ENCODE assay signal across 16 cellular contexts in genomic region chr7:87001214-87001613, GRCh38. TPM values are rescaled to one million over a fixed set of nuclear protein-coding genes. Genes with fewer than 3 reads are reported as not detected.
DNase-seq lines count a peak whose midpoint lies in the region; TF ChIP-seq lines count a peak whose summit lies in the region.
"Had no signal": no experiment of that assay in that cellular context is flagged by ENCODE, and none has a peak within 500 bp of the region (broad histone marks: within the 10 kb centered on the region; RNA-seq: fewer than 3 reads in every experiment).

No MANE protein-coding gene starts in this region.

- H2BK12ac ChIP-seq in mesenchymal stem cell (ENCODE audit: low read length in 2 of 2), result no peak overlapping the region

- CTCF ChIA-PET in mammary epithelial cell (lab: Charles Lee; ENCODE audit: low non-redundant PET), result interaction anchor here (0.6 kb wide), 1 partner anchor 25 kb away, joined by 3 read pairs; no protein-coding TSS in a partner anchor

- H2BK15ac ChIP-seq in mesenchymal stem cell (ENCODE audit: low read depth, poor library complexity, severe bottlenecking), result no peak overlapping the region

- no peak for TF ChIP-seq EP300 in tibial nerve (IDR thresholded peaks at IDR 0.05)

- BruUV-seq in mammary epithelial cell (replicated peaks; lab: Mats Ljungman, UMichigan), result no TSS peak

- H2AK5ac ChIP-seq in mesenchymal stem cell (ENCODE audit: low read length, severe bottlenecking), result no peak overlapping the region

- no peaks in the 10 kb centered on the region for H3K79me2 ChIP-seq in mammary epithelial cell (ENCODE audit: insufficient read depth, low read length)

- no peak overlapping the region for H2BK120ac ChIP-seq in mesenchymal stem cell (ENCODE audit: low read depth, low read length)

- H2AFZ ChIP-seq in mammary epithelial cell (ENCODE audit: low read depth, low read length) (no peak overlapping the region), mesenchymal stem cell (ENCODE audit: low read depth, low read length) (no peak overlapping the region)
- H2AFZ ChIP-seq: neural progenitor cell had no signal

- intact Hi-C loops in mammary epithelial cell (cut with micrococcal nuclease), result no loop called here
- intact Hi-C loops in testis (cut with DNase I; ENCODE audit: low total_unique reads), result no loop called here

- DNase-seq in AG10803 (ENCODE audit: low read depth) (peak; percentile 64), MG63 (peak; percentile 38), mammary epithelial cell (peak; percentile 2), mesenchymal stem cell (peak; percentile 22), testis (no peak), tibial nerve (ENCODE audit: low spot score in 2 of 2) (no peak)
- no peak for DNase-seq in stimulated activated CD4-positive, alpha-beta T cell treated with anti-CD3 and anti-CD28 coated beads, Interleukin-4, amount 100 ng/mL, for 1 hour
- DNase-seq in effector CD8-positive, alpha-beta T cell (lab: John Stamatoyannopoulos, UW), result no peak
- DNase-seq: activated CD4-positive, alpha-beta T cell treated with anti-CD3 and anti-CD28 coated beads for 4 hours; NCI-H2029 treated with DMSO at 0.1 percent for 48 hours; NCI-H82; sigmoid colon; stimulated activated naive B cell treated with anti-CD40 and anti-IgM and Interleukin-4, amounts not matched to agents 10 μg/mL and 1 μg/mL and 100 μg/mL, for 72 hours had no signal

- no peak overlapping the region for H2BK5ac ChIP-seq in mesenchymal stem cell (ENCODE audit: low read depth, low read length, poor library complexity, severe bottlenecking)

- no peak overlapping the region for H3K14ac ChIP-seq in mesenchymal stem cell (ENCODE audit: low read length in 2 of 2)

- dilution Hi-C loops in mammary epithelial cell (cut with HindIII; ENCODE audit: low sequenced_read_pairs), result no loop called here

- no peak for TF ChIP-seq POLR2A in testis (IDR thresholded peaks at IDR 0.05)
- TF ChIP-seq POLR2A in tibial nerve (IDR thresholded peaks at IDR 0.05), result no peak

- no peak overlapping the region for H3K27ac ChIP-seq in mammary epithelial cell (ENCODE audit: insufficient read depth, low read depth, low read length)
- no peak overlapping the region for H3K27ac ChIP-seq in mesenchymal stem cell (ENCODE audit: low read length, poor library complexity, severe bottlenecking)
- no peak overlapping the region for H3K27ac ChIP-seq in testis
- H3K27ac ChIP-seq in tibial nerve, result no peak overlapping the region
- H3K27ac ChIP-seq: coronary artery, neural progenitor cell had no signal

- TF ChIP-seq CTCF in AG10803 (conservative IDR thresholded peaks at IDR 0.05; ENCODE audit: low read length), result no peak
- TF ChIP-seq CTCF in mammary epithelial cell (conservative IDR thresholded peaks at IDR 0.05 in 1 of 2, IDR thresholded peaks at IDR 0.05 in 1 of 2; ENCODE audit: extremely low read depth in 1 of 2, insufficient read depth in 1 of 2, low read depth in 1 of 2, low read length in 2 of 2), result no peak
- TF ChIP-seq CTCF in testis (IDR thresholded peaks at IDR 0.05), result no peak
- no peak for TF ChIP-seq CTCF in tibial nerve (IDR thresholded peaks at IDR 0.05)

- no peaks in the 10 kb centered on the region for H3K4me1 ChIP-seq in mammary epithelial cell (ENCODE audit: insufficient read depth, low read length)
- H3K4me1 ChIP-seq in mesenchymal stem cell (ENCODE audit: control insufficient read depth, insufficient read depth, low read depth, low read length), result no peaks in the 10 kb centered on the region
- peaks cover 11% of the 10 kb centered on the region for H3K4me1 ChIP-seq in testis
- peaks cover 0 to 26% (median 7%) of the 10 kb centered on the region in 4 donors for H3K4me1 ChIP-seq in tibial nerve

- no peak overlapping the region for H4K91ac ChIP-seq in mesenchymal stem cell (ENCODE audit: low read length)

- H3K4ac ChIP-seq in mesenchymal stem cell (ENCODE audit: low read depth in 1 of 2, low read length in 2 of 2), result no peak overlapping the region

- H3K9ac ChIP-seq in mammary epithelial cell (ENCODE audit: insufficient read depth, low read length), result no peak overlapping the region
- H3K9ac ChIP-seq in mesenchymal stem cell (ENCODE audit: low read length), result peak overlapping the region; percentile 25
- H3K9ac ChIP-seq: neural progenitor cell had no signal

- no peaks in the 10 kb centered on the region for H4K20me1 ChIP-seq in mammary epithelial cell (ENCODE audit: insufficient read depth, low read length)

- in situ Hi-C loops in mammary epithelial cell (cut with MboI; ENCODE audit: low sequenced_read_pairs in 2 of 2), result no loop called here

- H3K4me2 ChIP-seq in mammary epithelial cell (ENCODE audit: insufficient read depth, low read depth, low read length), result no peak overlapping the region
- H3K4me2 ChIP-seq in mesenchymal stem cell (ENCODE audit: low read length, poor library complexity, severe bottlenecking), result no peak overlapping the region
- H3K4me2 ChIP-seq: neural progenitor cell had no signal

- H3K9me3 ChIP-seq in MG63 (no peaks in the 10 kb centered on the region), mammary epithelial cell (replicated peaks; ENCODE audit: insufficient read depth, low read length) (no peaks in the 10 kb centered on the region), mesenchymal stem cell (ENCODE audit: control insufficient read depth, low read length) (no peaks in the 10 kb centered on the region), testis (no peaks in the 10 kb centered on the region), tibial nerve (no peaks in the 10 kb centered on the region)
- H3K9me3 ChIP-seq: esophagus muscularis mucosa, sigmoid colon had no signal

- WGBS in mammary epithelial cell (ENCODE audit: low coverage, missing lambda C conversion rate), result 0% methylated on average over 2 of the region's 2 CpGs
- WGBS in mesenchymal stem cell, result 54% methylated on average over 2 of the region's 2 CpGs
- WGBS in testis, 2 donors, result 71 to 76% methylated on average over 2 of the region's 2 CpGs
- WGBS in tibial nerve, 2 donors, result 65 to 79% methylated on average over 2 of the region's 2 CpGs

- H3K79me1 ChIP-seq in mesenchymal stem cell (replicated peaks; ENCODE audit: low read length, poor library complexity, severe bottlenecking), result no peaks in the 10 kb centered on the region

- H3K23ac ChIP-seq in mesenchymal stem cell (ENCODE audit: low read length in 2 of 2), result no peak overlapping the region

- H3K27me3 ChIP-seq in MG63, result no peaks in the 10 kb centered on the region
- H3K27me3 ChIP-seq in mammary epithelial cell (ENCODE audit: insufficient read depth, low read length), result peaks cover 2% of the 10 kb centered on the region
- H3K27me3 ChIP-seq in mesenchymal stem cell (ENCODE audit: control insufficient read depth in 1 of 2, insufficient read depth in 1 of 2, low read length in 2 of 2), result no peaks in the 10 kb centered on the region
- H3K27me3 ChIP-seq in testis, result no peaks in the 10 kb centered on the region
- H3K27me3 ChIP-seq in tibial nerve, result no peaks in the 10 kb centered on the region
- H3K27me3 ChIP-seq: esophagus muscularis mucosa, neural progenitor cell, sigmoid colon had no signal

- H3K18ac ChIP-seq in mesenchymal stem cell (ENCODE audit: low read depth in 1 of 2, low read length in 2 of 2), result no peak overlapping the region

- no peaks in the 10 kb centered on the region for H3K36me3 ChIP-seq in MG63
- H3K36me3 ChIP-seq in mammary epithelial cell (ENCODE audit: insufficient read depth, low read length), result no peaks in the 10 kb centered on the region
- H3K36me3 ChIP-seq in mesenchymal stem cell (ENCODE audit: control insufficient read depth in 1 of 2, insufficient read depth in 2 of 2, low read depth in 1 of 2, low read length in 2 of 2), result no peaks in the 10 kb centered on the region
- no peaks in the 10 kb centered on the region for H3K36me3 ChIP-seq in testis (ENCODE audit: low read depth, missing control alignments)
- no peaks in the 10 kb centered on the region for H3K36me3 ChIP-seq in tibial nerve
- H3K36me3 ChIP-seq: esophagus muscularis mucosa, neural progenitor cell, sigmoid colon had no signal

- no peak overlapping the region for H4K8ac ChIP-seq in mesenchymal stem cell (ENCODE audit: low read length)

- H3K4me3 ChIP-seq in AG10803 (ENCODE audit: low read length) (no peak overlapping the region), MG63 (no peak overlapping the region), mammary epithelial cell (replicated peaks in 1 of 3; ENCODE audit: insufficient read depth in 1 of 3, low read depth in 2 of 3, low read length in 3 of 3) (no peak overlapping the region), mesenchymal stem cell (ENCODE audit: insufficient read depth in 1 of 2, low read depth in 1 of 2, low read length in 2 of 2) (peak overlapping the region in 1 of 2 experiments; percentile 3), testis (no peak overlapping the region), tibial nerve (no peak overlapping the region)
- H3K4me3 ChIP-seq: coronary artery, esophagus muscularis mucosa, neural progenitor cell, sigmoid colon had no signal

RNA-seq across cellular contexts. Expression of gene ELAPOR2, which starts 58.2 kb away (rescaled TPM):
- not detected in 2 replicates for total RNA-seq in MG63 (2014; rRNA removed; shearing (Covaris generic); ENCODE audit: low replicate concordance)
- total RNA-seq in mammary epithelial cell, result 10 to 100 TPM in 1 of 2 donors, 1 to 10 TPM in 1; 3.5 to 24.3 TPM
- polyA plus RNA-seq in mammary epithelial cell, result 0.07 TPM
- polyA minus RNA-seq in mammary epithelial cell, result not detected
- polyA plus RNA-seq in mesenchymal stem cell (2013, experiment 1 of 2), result 5.9 TPM
- 6.2 TPM for polyA plus RNA-seq in mesenchymal stem cell (2013, experiment 2 of 2)
- 10 to 100 TPM in 1 of 2 donors, 1 to 10 TPM in 1; 7.8 to 22.6 TPM for total RNA-seq in testis
- 26.4 TPM for polyA plus RNA-seq in testis (ENCODE audit: insufficient read depth, low read depth, low replicate concordance)
- 10 to 100 TPM; 12.8 to 27.3 (median 16.5) TPM for total RNA-seq in tibial nerve

Comparison
In these comparisons a context has a peak if more than half of its experiments do, and no peak if none do; other contexts are left out.
1. DNase-seq: peak in AG10803 (single experiment), MG63 (single experiment), mammary epithelial cell (single experiment) and mesenchymal stem cell (single experiment); none in testis (single experiment), stimulated activated CD4-positive, alpha-beta T cell treated with anti-CD3 and anti-CD28 coated beads, Interleukin-4, amount 100 ng/mL, for 1 hour (single experiment), tibial nerve (0 of 2) and effector CD8-positive, alpha-beta T cell (single experiment).